ENCODE assay signal across 12 cellular contexts in genomic region chr10:125029584-125030242, GRCh38.
DNase-seq lines count a peak whose midpoint lies in the region; ATAC-seq and TF ChIP-seq lines count a peak whose summit lies in the region.
"Had no signal": no experiment of that assay in that cellular context is flagged by ENCODE, and none has a peak within 500 bp of the region (broad histone marks: within the 10 kb centered on the region; RNA-seq: fewer than 3 reads in every experiment).

No MANE protein-coding gene starts in this region.

- H3K4me3 Mint-ChIP-seq in activated naive CD8-positive, alpha-beta T cell treated with anti-CD3 and anti-CD28 coated beads, Interleukin-2, amount 50 U/mL, for 24 hours: no peak overlapping the region
- H3K4me3 Mint-ChIP-seq: dendritic cell treated with granulocyte-macrophage colony-stimulating factor and Interleukin-4, amounts not matched to agents 40 ng/mL and 50 ng/mL, for 4 days had no signal

- DNase-seq in AG04450 (ENCODE audit: low read depth, low spot score) (peak; percentile 47), LNCaP clone FGC (ENCODE audit: low read depth) (peak; percentile 54), coronary artery (ENCODE audit: low spot score) (no peak), HT-29 (ENCODE audit: low spot score) (no peak)
- no peak for DNase-seq in activated naive CD8-positive, alpha-beta T cell treated with anti-CD3 and anti-CD28 coated beads, Interleukin-2, amount 50 U/mL, for 24 hours
- no peak for DNase-seq in activated CD4-positive, CD25-positive, alpha-beta regulatory T cell (lab: John Stamatoyannopoulos, UW)
- DNase-seq: activated T-cell treated with anti-CD3 and anti-CD28 coated beads for 4 hours, MV-4-11, SW 1271 had no signal

- POLR2A ChIA-PET in AG04450 (lab: Yijun Ruan, JAX): no interaction called here

- ATAC-seq in activated naive CD8-positive, alpha-beta T cell treated with anti-CD3 and anti-CD28 coated beads, Interleukin-2, amount 50 U/mL, for 24 hours: no peak
- no peak for ATAC-seq in HG03469 (IDR thresholded peaks at IDR 0.05; ENCODE audit: unreplicated experiment)

- H3K27me3 Mint-ChIP-seq in activated naive CD8-positive, alpha-beta T cell treated with anti-CD3 and anti-CD28 coated beads, Interleukin-2, amount 50 U/mL, for 24 hours: no peaks in the 10 kb centered on the region
- H3K27me3 Mint-ChIP-seq: dendritic cell treated with granulocyte-macrophage colony-stimulating factor and Interleukin-4, amounts not matched to agents 40 ng/mL and 50 ng/mL, for 4 days had no signal

- no peaks in the 10 kb centered on the region for H3K27me3 ChIP-seq in AG04450 (ENCODE audit: control insufficient read depth, insufficient read depth, low read length)

- H3K9me3 ChIP-seq in AG04450 (ENCODE audit: control insufficient read depth, insufficient read depth, low read length) (no peaks in the 10 kb centered on the region; the same call in 1 of the 2 replicates), mesodermal cell (ENCODE audit: control insufficient read depth, low read length) (no peaks in the 10 kb centered on the region)

- H3K27ac ChIP-seq in AG04450 (ENCODE audit: low read depth, low read length) (peak overlapping the region; percentile 47), coronary artery (peak overlapping the region; percentile 42), mesodermal cell (ENCODE audit: low read depth, low read length, severe bottlenecking) (peak overlapping the region; percentile 41)

- H3K27ac Mint-ChIP-seq in activated naive CD8-positive, alpha-beta T cell treated with anti-CD3 and anti-CD28 coated beads, Interleukin-2, amount 50 U/mL, for 24 hours: no peak overlapping the region
- H3K27ac Mint-ChIP-seq: dendritic cell treated with granulocyte-macrophage colony-stimulating factor and Interleukin-4, amounts not matched to agents 40 ng/mL and 50 ng/mL, for 4 days had no signal

- peaks cover 46% of the 10 kb centered on the region for H3K4me1 ChIP-seq in mesodermal cell (ENCODE audit: control insufficient read depth, insufficient read depth, low read length, poor library complexity, severe bottlenecking)

- no peaks in the 10 kb centered on the region for H3K9me3 Mint-ChIP-seq in activated naive CD8-positive, alpha-beta T cell treated with anti-CD3 and anti-CD28 coated beads, Interleukin-2, amount 50 U/mL, for 24 hours
- H3K9me3 Mint-ChIP-seq: dendritic cell treated with granulocyte-macrophage colony-stimulating factor and Interleukin-4, amounts not matched to agents 40 ng/mL and 50 ng/mL, for 4 days had no signal

- CTCF ChIA-PET in AG04450 (lab: Charles Lee): interaction anchor here (1.3 to 6.1 kb wide), 2 partner anchors 18 to 33 kb away, joined by 4 to 34 read pairs; no protein-coding TSS in a partner anchor

- no peaks in the 10 kb centered on the region for H3K36me3 Mint-ChIP-seq in activated naive CD8-positive, alpha-beta T cell treated with anti-CD3 and anti-CD28 coated beads, Interleukin-2, amount 50 U/mL, for 24 hours (ENCODE audit: low read depth)

- H3K36me3 ChIP-seq in mesodermal cell (ENCODE audit: control insufficient read depth, insufficient read depth, low read length): peaks cover 76% of the 10 kb centered on the region

- 99 to 100% methylated on average over 5 to 7 of the region's 7 CpGs for WGBS in mesodermal cell (ENCODE audit: insufficient coverage in 2 of 2), 2 experiments

- no peaks in the 10 kb centered on the region for H3K4me1 Mint-ChIP-seq in activated naive CD8-positive, alpha-beta T cell treated with anti-CD3 and anti-CD28 coated beads, Interleukin-2, amount 50 U/mL, for 24 hours

- H3K4me3 ChIP-seq in AG04450 (ENCODE audit: low read depth, low read length) (no peak overlapping the region), LNCaP clone FGC (ENCODE audit: low read depth, low read length) (no peak overlapping the region), coronary artery (no peak overlapping the region), mesodermal cell (ENCODE audit: extremely low read depth, insufficient read depth, low read length, poor library complexity, severe bottlenecking) (no peak overlapping the region)

- TF ChIP-seq CTCF in AG04450 (IDR thresholded peaks at IDR 0.05; ENCODE audit: low read depth, low read length): no peak
- no peak for TF ChIP-seq CTCF in LNCaP clone FGC (IDR thresholded peaks at IDR 0.05; ENCODE audit: control insufficient read depth, extremely low read depth, insufficient read depth)
- TF ChIP-seq CTCF in coronary artery (IDR thresholded peaks at IDR 0.05): no peak

Comparison
In these comparisons a context has a peak if more than half of its experiments do, and no peak if none do; other contexts are left out.
1. DNase-seq: peak in AG04450 (single experiment) and LNCaP clone FGC (single experiment); none in coronary artery (single experiment), activated naive CD8-positive, alpha-beta T cell treated with anti-CD3 and anti-CD28 coated beads, Interleukin-2, amount 50 U/mL, for 24 hours (single experiment), activated CD4-positive, CD25-positive, alpha-beta regulatory T cell (0 of 4) and HT-29 (single experiment).
2. Peak in every context shown above with its lines, with median percentiles within 50 percentile points of each other: H3K27ac ChIP-seq.